In genomic region chr10:13331641-13332040, GRCh38 we compare ENCODE assay signal across 1 cellular context.
TF ChIP-seq lines count a peak whose summit lies in the region.

No MANE protein-coding gene starts in this region.

TF ChIP-seq in GM23338, 12 proteins besides CTCF, POLR2A, EP300 and RAD21 (continued from another document):
- TF ChIP-seq, protein P1, sequence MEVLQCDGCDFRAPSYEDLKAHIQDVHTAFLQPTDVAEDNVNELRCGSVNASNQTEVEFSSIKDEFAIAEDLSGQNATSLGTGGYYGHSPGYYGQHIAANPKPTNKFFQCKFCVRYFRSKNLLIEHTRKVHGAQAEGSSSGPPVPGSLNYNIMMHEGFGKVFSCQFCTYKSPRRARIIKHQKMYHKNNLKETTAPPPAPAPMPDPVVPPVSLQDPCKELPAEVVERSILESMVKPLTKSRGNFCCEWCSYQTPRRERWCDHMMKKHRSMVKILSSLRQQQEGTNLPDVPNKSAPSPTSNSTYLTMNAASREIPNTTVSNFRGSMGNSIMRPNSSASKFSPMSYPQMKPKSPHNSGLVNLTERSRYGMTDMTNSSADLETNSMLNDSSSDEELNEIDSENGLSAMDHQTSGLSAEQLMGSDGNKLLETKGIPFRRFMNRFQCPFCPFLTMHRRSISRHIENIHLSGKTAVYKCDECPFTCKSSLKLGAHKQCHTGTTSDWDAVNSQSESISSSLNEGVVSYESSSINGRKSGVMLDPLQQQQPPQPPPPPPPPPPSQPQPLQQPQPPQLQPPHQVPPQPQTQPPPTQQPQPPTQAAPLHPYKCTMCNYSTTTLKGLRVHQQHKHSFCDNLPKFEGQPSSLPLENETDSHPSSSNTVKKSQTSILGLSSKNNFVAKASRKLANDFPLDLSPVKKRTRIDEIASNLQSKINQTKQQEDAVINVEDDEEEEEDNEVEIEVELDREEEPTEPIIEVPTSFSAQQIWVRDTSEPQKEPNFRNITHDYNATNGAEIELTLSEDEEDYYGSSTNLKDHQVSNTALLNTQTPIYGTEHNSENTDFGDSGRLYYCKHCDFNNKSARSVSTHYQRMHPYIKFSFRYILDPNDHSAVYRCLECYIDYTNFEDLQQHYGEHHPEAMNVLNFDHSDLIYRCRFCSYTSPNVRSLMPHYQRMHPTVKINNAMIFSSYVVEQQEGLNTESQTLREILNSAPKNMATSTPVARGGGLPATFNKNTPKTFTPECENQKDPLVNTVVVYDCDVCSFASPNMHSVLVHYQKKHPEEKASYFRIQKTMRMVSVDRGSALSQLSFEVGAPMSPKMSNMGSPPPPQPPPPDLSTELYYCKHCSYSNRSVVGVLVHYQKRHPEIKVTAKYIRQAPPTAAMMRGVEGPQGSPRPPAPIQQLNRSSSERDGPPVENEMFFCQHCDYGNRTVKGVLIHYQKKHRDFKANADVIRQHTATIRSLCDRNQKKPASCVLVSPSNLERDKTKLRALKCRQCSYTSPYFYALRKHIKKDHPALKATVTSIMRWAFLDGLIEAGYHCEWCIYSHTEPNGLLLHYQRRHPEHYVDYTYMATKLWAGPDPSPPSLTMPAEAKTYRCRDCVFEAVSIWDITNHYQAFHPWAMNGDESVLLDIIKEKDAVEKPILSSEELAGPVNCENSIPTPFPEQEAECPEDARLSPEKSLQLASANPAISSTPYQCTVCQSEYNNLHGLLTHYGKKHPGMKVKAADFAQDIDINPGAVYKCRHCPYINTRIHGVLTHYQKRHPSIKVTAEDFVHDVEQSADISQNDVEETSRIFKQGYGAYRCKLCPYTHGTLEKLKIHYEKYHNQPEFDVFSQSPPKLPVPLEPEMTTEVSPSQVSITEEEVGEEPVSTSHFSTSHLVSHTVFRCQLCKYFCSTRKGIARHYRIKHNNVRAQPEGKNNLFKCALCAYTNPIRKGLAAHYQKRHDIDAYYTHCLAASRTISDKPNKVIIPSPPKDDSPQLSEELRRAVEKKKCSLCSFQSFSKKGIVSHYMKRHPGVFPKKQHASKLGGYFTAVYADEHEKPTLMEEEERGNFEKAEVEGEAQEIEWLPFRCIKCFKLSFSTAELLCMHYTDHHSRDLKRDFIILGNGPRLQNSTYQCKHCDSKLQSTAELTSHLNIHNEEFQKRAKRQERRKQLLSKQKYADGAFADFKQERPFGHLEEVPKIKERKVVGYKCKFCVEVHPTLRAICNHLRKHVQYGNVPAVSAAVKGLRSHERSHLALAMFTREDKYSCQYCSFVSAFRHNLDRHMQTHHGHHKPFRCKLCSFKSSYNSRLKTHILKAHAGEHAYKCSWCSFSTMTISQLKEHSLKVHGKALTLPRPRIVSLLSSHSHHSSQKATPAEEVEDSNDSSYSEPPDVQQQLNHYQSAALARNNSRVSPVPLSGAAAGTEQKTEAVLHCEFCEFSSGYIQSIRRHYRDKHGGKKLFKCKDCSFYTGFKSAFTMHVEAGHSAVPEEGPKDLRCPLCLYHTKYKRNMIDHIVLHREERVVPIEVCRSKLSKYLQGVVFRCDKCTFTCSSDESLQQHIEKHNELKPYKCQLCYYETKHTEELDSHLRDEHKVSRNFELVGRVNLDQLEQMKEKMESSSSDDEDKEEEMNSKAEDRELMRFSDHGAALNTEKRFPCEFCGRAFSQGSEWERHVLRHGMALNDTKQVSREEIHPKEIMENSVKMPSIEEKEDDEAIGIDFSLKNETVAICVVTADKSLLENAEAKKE (CRISPR knock-in tag; IDR thresholded peaks at IDR 0.05), result no peak
